12 cellular contexts compared by ENCODE assay signal in genomic region chr10:91643700-91644099, GRCh38. TPM values are rescaled to one million over a fixed set of nuclear protein-coding genes. Genes with fewer than 3 reads are reported as not detected.
A peak's percentile ranks its signal among the peaks of the same experiment; 100 is the strongest.
DNase-seq lines count a peak whose midpoint lies in the region; ATAC-seq, FAIRE-seq and TF ChIP-seq lines count a peak whose summit lies in the region.
"Had no signal": no experiment of that assay in that cellular context is flagged by ENCODE, and none has a peak within 500 bp of the region (broad histone marks: within the 10 kb centered on the region; RNA-seq: fewer than 3 reads in every experiment).

No MANE protein-coding gene starts in this region.

- TF ChIP-seq CTCF in AG09319 (IDR thresholded peaks at IDR 0.05; ENCODE audit: low read depth, low read length) (peak; percentile 11), cardiac fibroblast (IDR thresholded peaks at IDR 0.05; ENCODE audit: low read depth, low read length) (peak; percentile 48), right lobe of liver (IDR thresholded peaks at IDR 0.05) (peak; percentile 28 to 60 (median 49))

- no peaks in the 10 kb centered on the region for H3K36me3 ChIP-seq in right lobe of liver

- H3K9me3 ChIP-seq in right lobe of liver = no peaks in the 10 kb centered on the region

- DNase-seq in AG09319 (ENCODE audit: extremely low read depth, low read depth) (no peak), HTR-8/SVneo (ENCODE audit: insufficient read length, low spot score) (no peak), cardiac fibroblast (ENCODE audit: low read depth in 2 of 2) (peak; percentile 17 to 36), right lobe of liver (peak in 1 of 3 donors; percentile 27), MV-4-11 (lab: John Stamatoyannopoulos, UW) (no peak), NCI-H2196 (lab: John Stamatoyannopoulos, UW; ENCODE audit: unreplicated experiment) (no peak)
- DNase-seq: GOT3; NCI-H2029 treated with DMSO at 0.1 percent for 48 hours; stimulated activated CD4-positive, alpha-beta T cell treated with anti-CD3 and anti-CD28 coated beads, Interleukin-4, amount 100 ng/mL, for 24 hours had no signal

- ATAC-seq in right lobe of liver = peak; percentile 67 to 91 (median 75)
- ATAC-seq in GM19328 (IDR thresholded peaks at IDR 0.05; ENCODE audit: unreplicated experiment) = no peak
- ATAC-seq in GM18861 (IDR thresholded peaks at IDR 0.05; ENCODE audit: unreplicated experiment) = no peak

- intact Hi-C loops in right lobe of liver (cut with DNase I) = no loop called here

- no peaks in the 10 kb centered on the region for H3K27me3 ChIP-seq in right lobe of liver

- 83% methylated on average over 5 of the region's 5 CpGs for WGBS in right lobe of liver (ENCODE audit: insufficient coverage, low coverage, low lambda C conversion rate, missing lambda C conversion rate)

- no peak overlapping the region for H3K4me3 ChIP-seq in cardiac fibroblast (replicated peaks in 1 of 2; ENCODE audit: low read depth in 2 of 2, low read length in 2 of 2)
- H3K4me3 ChIP-seq in right lobe of liver = no peak overlapping the region

- TF ChIP-seq POLR2A in right lobe of liver (IDR thresholded peaks at IDR 0.05) = no peak

- peak; percentile 76 for FAIRE-seq in HTR-8/SVneo (lab: Jason Lieb, UNC)

- H3K4me1 ChIP-seq in right lobe of liver = peaks cover 0 to 5% (median 0%) of the 10 kb centered on the region in 4 donors

- no peak overlapping the region for H3K27ac ChIP-seq in right lobe of liver
- H3K27ac ChIP-seq: HL-60 had no signal

RNA-seq across cellular contexts. Expression of gene PPP1R3C, which starts 10.8 kb away (rescaled TPM):
- total RNA-seq in right lobe of liver = 100 to 1,000 TPM in 2 of 6 experiments, 10 to 100 TPM in 4; 24.7 to 158 (median 51.3) TPM

Comparison
In these comparisons a context has a peak if more than half of its experiments do, and no peak if none do; other contexts are left out.
1. DNase-seq: peak in cardiac fibroblast (2 of 2); none in AG09319 (single experiment), HTR-8/SVneo (single experiment), MV-4-11 (single experiment) and NCI-H2196 (single experiment).
2. ATAC-seq: peak in right lobe of liver (4 of 4); none in GM19328 (single experiment) and GM18861 (single experiment).
3. Peak in every context shown above with its lines, with median percentiles within 50 percentile points of each other: CTCF ChIP-seq.